In genomic region chr19:46076951-46077814, GRCh38 we compare ENCODE assay signal across 9 cellular contexts. TPM values are rescaled to one million over a fixed set of nuclear protein-coding genes. Genes with fewer than 3 reads are reported as not detected.
DNase-seq lines count a peak whose midpoint lies in the region; ATAC-seq, FAIRE-seq and TF ChIP-seq lines count a peak whose summit lies in the region.
"Had no signal": no experiment of that assay in that cellular context is flagged by ENCODE, and none has a peak within 500 bp of the region (broad histone marks: within the 10 kb centered on the region; RNA-seq: fewer than 3 reads in every experiment).

No MANE protein-coding gene starts in this region.

- H4K20me1 ChIP-seq in H1 (replicated peaks in 1 of 2; ENCODE audit: control insufficient read depth in 1 of 2, insufficient read depth in 2 of 2, low read length in 2 of 2): no peaks in the 10 kb centered on the region

- no peak overlapping the region for H2BK120ac ChIP-seq in H1 (replicated peaks; ENCODE audit: low read depth, low read length)

- no peaks in the 10 kb centered on the region for H3K79me1 ChIP-seq in H1 (ENCODE audit: low read depth, low read length)

- H4K5ac ChIP-seq in H1 (ENCODE audit: insufficient read length, low read depth, low read length): no peak overlapping the region

- POLR2A ChIA-PET in H1 (lab: Charles Lee; ENCODE audit: partially characterized antibody): interaction anchor here (0.8 to 1.4 kb wide), 3 partner anchors 11 to 55 kb away, joined by 3 to 7 read pairs (median 4); no protein-coding TSS in a partner anchor

- no peak overlapping the region for H3K14ac ChIP-seq in H1 (ENCODE audit: insufficient read length)

- no peak overlapping the region for H3K9ac ChIP-seq in H1 (replicated peaks in 1 of 4; ENCODE audit: extremely low read depth in 1 of 4, low read depth in 3 of 4, low read length in 3 of 4)

- no peak overlapping the region for H3K23ac ChIP-seq in H1 (ENCODE audit: insufficient read length)

- TF ChIP-seq RAD21 in H1 (IDR thresholded peaks at IDR 0.05 in 1 of 2, conservative IDR thresholded peaks at IDR 0.05 in 1 of 2; ENCODE audit: low read depth in 2 of 2, low read length in 2 of 2): peak; percentile 94 to 97

- no peak overlapping the region for H4K91ac ChIP-seq in H1 (replicated peaks; ENCODE audit: insufficient read length, low read length)

- peaks cover 7% of the 10 kb centered on the region; the same call in 1 of the 2 replicates for H3K23me2 ChIP-seq in H1 (ENCODE audit: low read depth, low read length)

- 0 out of 2 replicates have a peak overlapping the region, but pooled peaks have one; percentile 44 for H3K18ac ChIP-seq in H1 (ENCODE audit: extremely low read depth, low read length)

- no peak overlapping the region for H2BK12ac ChIP-seq in H1 (ENCODE audit: low read depth, low read length)

- WGBS in H1 (ENCODE audit: extremely low coverage in 1 of 2, insufficient coverage in 1 of 2, insufficient read length in 1 of 2, insufficient replicate concordance in 2 of 2, low coverage in 1 of 2, low lambda C conversion rate in 2 of 2, missing lambda C conversion rate in 1 of 2), 2 experiments: 4% methylated on average over 50 of the region's 50 CpGs; no CpG with 5 or more reads in 1 of the 2 experiments

- no peak overlapping the region for H2BK20ac ChIP-seq in H1 (ENCODE audit: low read length)

- FAIRE-seq in GM12891 (lab: Jason Lieb, UNC) (no peak), H1 (lab: Jason Lieb, UNC) (no peak)
- FAIRE-seq: GM18507 had no signal

- peak overlapping the region; percentile 94 for H2AFZ ChIP-seq in H1 (ENCODE audit: low read length)

- H3K4me1 ChIP-seq in H1 (replicated peaks in 1 of 4; ENCODE audit: control insufficient read depth in 3 of 4, insufficient read depth in 4 of 4, low read length in 3 of 4): peaks cover 0 to 3% (median 1%) of the 10 kb centered on the region in 4 experiments; a peak in 2 of 7 replicates
- no peaks in the 10 kb centered on the region for H3K4me1 ChIP-seq in lower lobe of right lung

- no peak overlapping the region for H2AK5ac ChIP-seq in H1 (ENCODE audit: low read depth, low read length)

- H2BK15ac ChIP-seq in H1 (ENCODE audit: low read length): no peak overlapping the region

- H3K27me3 ChIP-seq in H1 (replicated peaks in 1 of 4; ENCODE audit: control insufficient read depth in 3 of 4, extremely low read depth in 1 of 4, insufficient read depth in 3 of 4, low read length in 3 of 4) (peaks cover 2 to 17% (median 11%) of the 10 kb centered on the region in 4 experiments), lower lobe of right lung (ENCODE audit: low read depth) (peaks cover 42% of the 10 kb centered on the region)

- TF ChIP-seq CTCF in H1 (IDR thresholded peaks at IDR 0.05; ENCODE audit: control extremely low read depth in 1 of 3, insufficient read depth in 1 of 3, low read depth in 1 of 3, low read length in 3 of 3): peak; percentile 85 to 100 (median 97)
- peak; percentile 53 for TF ChIP-seq CTCF in lower lobe of right lung (IDR thresholded peaks at IDR 0.05)

- no peak for TF ChIP-seq POLR2A in GM12891 (IDR thresholded peaks at IDR 0.05; ENCODE audit: low read depth, low read length)
- no peak for TF ChIP-seq POLR2A in H1 (IDR thresholded peaks at IDR 0.05; ENCODE audit: control extremely low read depth in 1 of 2, low read depth in 2 of 2, low read length in 2 of 2)

- ATAC-seq in lower lobe of right lung: peak; percentile 82 to 85
- ATAC-seq in HG02763 (IDR thresholded peaks at IDR 0.05; ENCODE audit: unreplicated experiment): no peak

- DNase-seq in A172 (ENCODE audit: low spot score) (peak; percentile 58), GM12891 (ENCODE audit: insufficient read length, low spot score) (peak; percentile 43), NCI-H2029 (lab: John Stamatoyannopoulos, UW) (peak; percentile 86), T1000 (lab: John Stamatoyannopoulos, UW) (peak; percentile 61), H1 (ENCODE audit: low read depth in 1 of 2, low spot score in 2 of 2) (peak; percentile 63 to 85), lower lobe of right lung (no peak), stromal cell of bone marrow (ENCODE audit: low read depth) (peak; percentile 62)

- no peak overlapping the region for H2BK5ac ChIP-seq in H1 (ENCODE audit: low read depth, low read length)

- H3K9me3 ChIP-seq in H1 (ENCODE audit: insufficient read depth in 2 of 2, low read depth in 1 of 2, low read length in 1 of 2): peaks cover 4 to 6% of the 10 kb centered on the region in 2 experiments; a peak in 2 of 4 replicates
- no peaks in the 10 kb centered on the region for H3K9me3 ChIP-seq in lower lobe of right lung

- no peak overlapping the region for H4K8ac ChIP-seq in H1 (ENCODE audit: extremely low read depth, insufficient read depth, low read length)

- H3K79me2 ChIP-seq in H1 (ENCODE audit: control insufficient read depth in 1 of 2, insufficient read depth in 2 of 2, low read length in 2 of 2): no peaks in the 10 kb centered on the region

- CTCF ChIA-PET in H1 (lab: Charles Lee; ENCODE audit: partially characterized antibody): interaction anchor here (0.6 to 8.0 kb wide), 47 partner anchors 8 to 474 kb away, joined by 3 to 365 read pairs (median 4); partner anchors contain the start of genes IGFL4, MYPOP, NANOS2 and NOVA2

- H3K36me3 ChIP-seq in H1 (ENCODE audit: control insufficient read depth in 2 of 4, insufficient read depth in 4 of 4, low read length in 3 of 4): no peaks in the 10 kb centered on the region
- H3K36me3 ChIP-seq in lower lobe of right lung: no peaks in the 10 kb centered on the region

- intact Hi-C loops in lower lobe of right lung (cut with DNase I): no loop called here

- H3K4me3 ChIP-seq in H1 (ENCODE audit: extremely low read depth in 1 of 4, insufficient read depth in 2 of 4, low read depth in 3 of 4, low read length in 4 of 4) (peak overlapping the region; percentile 49 to 75 (median 74)), lower lobe of right lung (peak overlapping the region; percentile 1)

- peak overlapping the region; percentile 80 to 99 for H3K4me2 ChIP-seq in H1 (ENCODE audit: insufficient read depth in 1 of 2, low read depth in 2 of 2, low read length in 2 of 2)

- H3K4ac ChIP-seq in H1 (replicated peaks; ENCODE audit: insufficient read length, low read depth, low read length): no peak overlapping the region

- no peak overlapping the region for H3K56ac ChIP-seq in H1 (replicated peaks; ENCODE audit: insufficient read length, low read depth, low read length)

- TF ChIP-seq EP300 in H1 (IDR thresholded peaks at IDR 0.05; ENCODE audit: borderline replicate concordance in 1 of 2, low read depth in 2 of 2, low read length in 2 of 2): no peak

- H3K27ac ChIP-seq in H1 (ENCODE audit: low read depth, low read length): no peak overlapping the region
- no peak overlapping the region for H3K27ac ChIP-seq in lower lobe of right lung

TF ChIP-seq in GM12891, 5 proteins besides CTCF, POLR2A, EP300 and RAD21:
- TF ChIP-seq SPI1 (IDR thresholded peaks at IDR 0.05; ENCODE audit: low read depth, low read length): no peak
- TF ChIP-seq POLR2AphosphoS5 (IDR thresholded peaks at IDR 0.05; ENCODE audit: low read depth, low read length): no peak

TF ChIP-seq in H1, 55 proteins besides CTCF, POLR2A, EP300 and RAD21 (continues in another document):
- TF ChIP-seq SP4 (IDR thresholded peaks at IDR 0.05; ENCODE audit: low read length): no peak
- peak; percentile 22 to 34; a peak in 1 of 4 replicates for TF ChIP-seq SIN3A (conservative IDR thresholded peaks at IDR 0.05 in 1 of 2, IDR thresholded peaks at IDR 0.05 in 1 of 2; ENCODE audit: low read depth in 1 of 2, low read length in 2 of 2)
- peak; percentile 25; the same call in 1 of the 2 replicates for TF ChIP-seq SP1 (IDR thresholded peaks at IDR 0.05; ENCODE audit: low read depth, low read length)

RNA-seq across cellular contexts. Expression of gene IGFL4, which starts 36.4 kb away (rescaled TPM):
- not detected in 2 replicates for total RNA-seq in A172 (2014; rRNA removed; shearing (Covaris generic))
- polyA plus RNA-seq in GM12891 (2012; ENCODE audit: low read depth, missing spikeins): not detected
- 0.11 TPM in 1 of 2 replicates, not detected in the other for total RNA-seq in H1 (2021; fragmentation: NEBNext Ultra II Directional; extraction: Animal tissue kit (Norgen Biotek cat#: 25700))
- polyA plus RNA-seq in H1 (2011; rRNA removed): 0.05 TPM in 2 replicates
- polyA plus RNA-seq in H1 (2011; cell fraction: cytosol; rRNA removed): 0.34 TPM
- 0.54 TPM for polyA plus RNA-seq in H1 (2011; cell fraction: nucleus; rRNA removed)
- polyA plus RNA-seq in H1 (2012, experiment 1 of 2): 0.28 to 0.57 TPM (median 0.37 TPM) in 4 replicates
- polyA plus RNA-seq in H1 (2012, experiment 2 of 2): not detected
- polyA plus RNA-seq in H1 (2013, experiment 1 of 2): 0.24 TPM
- 0.17 TPM for polyA plus RNA-seq in H1 (2013, experiment 2 of 2)
- polyA minus RNA-seq in H1 (2011; rRNA and poly(A)+ RNA removed): 0.13 TPM in 1 of 2 replicates, not detected in the other
- not detected for polyA minus RNA-seq in H1 (2011; cell fraction: cytosol; rRNA and poly(A)+ RNA removed)
- 1.00 TPM for polyA minus RNA-seq in H1 (2011; cell fraction: nucleus; rRNA and poly(A)+ RNA removed)
- not detected for total RNA-seq in lower lobe of right lung

RNA-seq across cellular contexts. Expression of gene IGFL3, which starts 47.3 kb away (rescaled TPM):
- 0.53 TPM in 1 of 2 replicates, not detected in the other for total RNA-seq in A172 (2014; rRNA removed; shearing (Covaris generic))
- polyA plus RNA-seq in GM12891 (2012; ENCODE audit: low read depth, missing spikeins): not detected
- total RNA-seq in H1 (2021; fragmentation: NEBNext Ultra II Directional; extraction: Animal tissue kit (Norgen Biotek cat#: 25700)): not detected in 2 replicates
- polyA plus RNA-seq in H1 (2011; rRNA removed): 0.12 and 0.28 TPM in 2 replicates
- 0.14 TPM for polyA plus RNA-seq in H1 (2011; cell fraction: cytosol; rRNA removed)
- polyA plus RNA-seq in H1 (2011; cell fraction: nucleus; rRNA removed): not detected
- polyA plus RNA-seq in H1 (2012, experiment 1 of 2): 0.32 TPM in 1 of 4 replicates, not detected in the others
- polyA plus RNA-seq in H1 (2012, experiment 2 of 2): not detected
- 0.28 TPM for polyA plus RNA-seq in H1 (2013, experiment 1 of 2)
- 0.29 TPM for polyA plus RNA-seq in H1 (2013, experiment 2 of 2)
- polyA minus RNA-seq in H1 (2011; rRNA and poly(A)+ RNA removed): not detected in 2 replicates
- polyA minus RNA-seq in H1 (2011; cell fraction: cytosol; rRNA and poly(A)+ RNA removed): not detected
- polyA minus RNA-seq in H1 (2011; cell fraction: nucleus; rRNA and poly(A)+ RNA removed): not detected
- not detected for total RNA-seq in lower lobe of right lung

RNA-seq across cellular contexts. Expression of gene PGLYRP1, which starts 54.3 kb away (rescaled TPM):
- not detected in 2 replicates for total RNA-seq in A172 (2014; rRNA removed; shearing (Covaris generic))
- polyA plus RNA-seq in GM12891 (2012; ENCODE audit: low read depth, missing spikeins): not detected
- total RNA-seq in H1 (2021; fragmentation: NEBNext Ultra II Directional; extraction: Animal tissue kit (Norgen Biotek cat#: 25700)): not detected in 2 replicates
- polyA plus RNA-seq in H1 (2011; rRNA removed): not detected in 2 replicates
- polyA plus RNA-seq in H1 (2011; cell fraction: cytosol; rRNA removed): 0.17 TPM
- polyA plus RNA-seq in H1 (2011; cell fraction: nucleus; rRNA removed): not detected
- 0.40 to 1.1 TPM (median 1.0 TPM) in 3 of 4 replicates, not detected in the other for polyA plus RNA-seq in H1 (2012, experiment 1 of 2)
- not detected for polyA plus RNA-seq in H1 (2012, experiment 2 of 2)
- polyA plus RNA-seq in H1 (2013, experiment 1 of 2): not detected
- polyA plus RNA-seq in H1 (2013, experiment 2 of 2): 0.07 TPM
- polyA minus RNA-seq in H1 (2011; rRNA and poly(A)+ RNA removed): not detected in 2 replicates
- polyA minus RNA-seq in H1 (2011; cell fraction: cytosol; rRNA and poly(A)+ RNA removed): not detected
- polyA minus RNA-seq in H1 (2011; cell fraction: nucleus; rRNA and poly(A)+ RNA removed): not detected
- 3.0 TPM for total RNA-seq in lower lobe of right lung
